Comparison of ENCODE assay signal across 8 cellular contexts in the genomic region with DNA sequence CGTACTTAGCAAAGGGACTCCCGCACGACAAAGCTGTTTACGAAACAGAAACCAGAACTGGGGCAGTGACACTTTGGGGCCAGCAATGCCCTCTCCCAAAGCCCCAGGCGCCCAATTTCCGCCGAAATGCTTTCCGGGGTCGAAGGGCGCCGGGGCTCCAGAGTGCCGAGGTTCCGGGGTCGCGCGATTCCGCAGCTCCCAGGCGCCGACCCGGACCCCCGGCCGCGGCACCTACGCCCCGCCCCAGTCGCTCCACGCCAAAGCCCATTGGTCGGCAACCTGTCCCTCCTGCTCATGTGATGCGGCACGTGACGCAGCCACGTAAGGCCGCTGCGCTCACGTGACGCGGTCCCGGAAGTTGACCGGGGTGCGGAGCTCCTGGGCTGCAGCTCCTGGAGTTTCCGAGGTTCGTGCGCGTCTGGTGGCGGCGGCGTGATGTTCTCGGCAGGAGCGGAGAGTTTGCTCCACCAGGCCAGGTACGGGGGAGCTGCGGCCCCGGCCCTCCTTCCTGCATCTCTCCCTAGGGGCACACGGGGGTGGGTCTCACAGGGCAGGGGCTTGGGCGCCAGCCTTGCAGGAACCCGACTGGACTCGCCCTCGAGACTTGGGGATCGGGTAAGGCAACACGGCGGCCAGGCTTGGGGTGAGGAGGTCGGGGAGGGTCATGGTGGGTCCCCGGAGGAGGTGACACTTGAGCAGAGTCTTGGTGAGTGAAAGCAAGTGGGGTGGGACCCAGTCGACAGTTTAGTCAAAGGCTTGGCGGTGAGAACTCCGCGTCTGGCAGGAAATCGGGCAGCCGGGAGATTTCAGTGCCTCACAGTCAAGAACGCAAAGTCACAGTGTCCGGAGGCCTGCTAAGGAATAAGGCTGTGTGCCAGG. TPM values are rescaled to one million over a fixed set of nuclear protein-coding genes. Genes with fewer than 3 reads are reported as not detected.
DNase-seq lines count a peak whose midpoint lies in the region; ATAC-seq, FAIRE-seq and TF ChIP-seq lines count a peak whose summit lies in the region.

Gene AP5Z1 (plus strand): TSS at position 343 of the 879 bp plus-strand sequence. CDS start 93 bp downstream, at position 436.

- peak within 1 kb of the TSS; percentile 99 for H3K4me3 Mint-ChIP-seq in mesothelial cell of epicardium

- no peaks in the 10 kb centered on the region for H3K27me3 ChIP-seq in HUES64 (ENCODE audit: insufficient read depth, low read length)
- no peaks in the 10 kb centered on the region for H3K27me3 ChIP-seq in OCI-LY3 (ENCODE audit: low read depth, low read length)

- H3K9me3 ChIP-seq in HUES64 (ENCODE audit: insufficient read depth, low read depth, low read length): no peaks in the 10 kb centered on the region
- H3K9me3 ChIP-seq in OCI-LY3 (ENCODE audit: insufficient read depth, low read length): no peaks in the 10 kb centered on the region

- DNase-seq in DMS 273 (lab: John Stamatoyannopoulos, UW; ENCODE audit: unreplicated experiment) (peak; percentile 99), mesothelial cell of epicardium (ENCODE audit: low spot score in 2 of 2, unreplicated experiment in 2 of 2) (peak; percentile 90)
- DNase-seq in activated CD8-positive, alpha-beta memory T cell treated with anti-CD3 and anti-CD28 coated beads, Interleukin-2, amount 50 U/mL, for 48 hours: peak; percentile 95
- DNase-seq in stimulated activated CD8-positive, alpha-beta memory T cell treated with anti-CD3 and anti-CD28 coated beads, Interleukin-15, amount 100 ng/mL, for 4 hours (ENCODE audit: low read depth in 2 of 2): peak; percentile 91 to 92

- H3K9ac ChIP-seq in HUES64 (ENCODE audit: low read depth, low read length): peak within 1 kb of the TSS; percentile 92
- H3K9ac ChIP-seq in OCI-LY3 (ENCODE audit: low read length): peak within 1 kb of the TSS; percentile 92

- peak within 1 kb of the TSS; percentile 84; the same call in 1 of the 2 replicates for H2AFZ ChIP-seq in OCI-LY3 (ENCODE audit: low read depth, low read length)

- peaks cover 25% of the 10 kb centered on the region for H3K79me2 ChIP-seq in OCI-LY3 (ENCODE audit: low read length)

- H3K27ac Mint-ChIP-seq in mesothelial cell of epicardium: peak within 1 kb of the TSS; percentile 99

- H3K4me2 ChIP-seq in OCI-LY3 (ENCODE audit: low read length): peak within 1 kb of the TSS; percentile 92

- peak; percentile 86 for ATAC-seq in GM21515 (IDR thresholded peaks at IDR 0.05; ENCODE audit: unreplicated experiment)

- no peak for TF ChIP-seq CTCF in OCI-LY3 (IDR thresholded peaks at IDR 0.05; ENCODE audit: low read depth, low read length)
- no peak for TF ChIP-seq CTCF in mesothelial cell of epicardium (IDR thresholded peaks at IDR 0.05; ENCODE audit: unreplicated experiment)

- peaks cover 32% of the 10 kb centered on the region for H3K4me1 Mint-ChIP-seq in mesothelial cell of epicardium

- under 1% methylated on average over 70 of the region's 70 CpGs for WGBS in HUES64

- peak within 1 kb of the TSS; percentile 97 for H3K4me3 ChIP-seq in HUES64 (ENCODE audit: low read length)
- peak within 1 kb of the TSS; percentile 97 for H3K4me3 ChIP-seq in OCI-LY3 (ENCODE audit: low read length)

- no peaks in the 10 kb centered on the region for H4K20me1 ChIP-seq in OCI-LY3 (ENCODE audit: insufficient read depth, low read length)

- no peaks in the 10 kb centered on the region for H3K36me3 Mint-ChIP-seq in mesothelial cell of epicardium

- peaks cover 4% of the 10 kb centered on the region; the same call in 1 of the 2 replicates for H3K4me1 ChIP-seq in HUES64 (ENCODE audit: insufficient read depth, low read length)
- peaks cover 7% of the 10 kb centered on the region; the same call in 1 of the 2 replicates for H3K4me1 ChIP-seq in OCI-LY3 (ENCODE audit: low read length)

- no peaks in the 10 kb centered on the region for H3K9me3 Mint-ChIP-seq in mesothelial cell of epicardium

- peak; percentile 85 for FAIRE-seq in endometrium (lab: Jason Lieb, UNC)

- no peaks in the 10 kb centered on the region for H3K27me3 Mint-ChIP-seq in mesothelial cell of epicardium (ENCODE audit: low read depth)

- H3K36me3 ChIP-seq in HUES64 (ENCODE audit: insufficient read depth, low read length) (no peaks in the 10 kb centered on the region; the same call in 1 of the 2 replicates), OCI-LY3 (replicated peaks; ENCODE audit: low read depth, low read length) (no peaks in the 10 kb centered on the region)

- H3K27ac ChIP-seq in HUES64 (ENCODE audit: low read depth, low read length) (peak within 1 kb of the TSS; percentile 88), OCI-LY3 (ENCODE audit: low read length) (peak within 1 kb of the TSS; percentile 82)

RNA-seq across cellular contexts. Expression of gene AP5Z1, which starts in this region (rescaled TPM):
- polyA plus RNA-seq in HUES64 (2013, experiment 1 of 2): 16.0 TPM
- 10.6 TPM for polyA plus RNA-seq in HUES64 (2013, experiment 2 of 2)
- 35.6 to 40.9 TPM (median 36.2 TPM) in 3 replicates for total RNA-seq in mesothelial cell of epicardium

Comparison
In these comparisons a context has a peak if more than half of its experiments do, and no peak if none do; other contexts are left out.
1. Peak in every context shown above with its lines: DNase-seq, ATAC-seq, H3K4me3 ChIP-seq and H3K27ac ChIP-seq.